Comparison of ENCODE assay signal across 16 cellular contexts in the genomic region with DNA sequence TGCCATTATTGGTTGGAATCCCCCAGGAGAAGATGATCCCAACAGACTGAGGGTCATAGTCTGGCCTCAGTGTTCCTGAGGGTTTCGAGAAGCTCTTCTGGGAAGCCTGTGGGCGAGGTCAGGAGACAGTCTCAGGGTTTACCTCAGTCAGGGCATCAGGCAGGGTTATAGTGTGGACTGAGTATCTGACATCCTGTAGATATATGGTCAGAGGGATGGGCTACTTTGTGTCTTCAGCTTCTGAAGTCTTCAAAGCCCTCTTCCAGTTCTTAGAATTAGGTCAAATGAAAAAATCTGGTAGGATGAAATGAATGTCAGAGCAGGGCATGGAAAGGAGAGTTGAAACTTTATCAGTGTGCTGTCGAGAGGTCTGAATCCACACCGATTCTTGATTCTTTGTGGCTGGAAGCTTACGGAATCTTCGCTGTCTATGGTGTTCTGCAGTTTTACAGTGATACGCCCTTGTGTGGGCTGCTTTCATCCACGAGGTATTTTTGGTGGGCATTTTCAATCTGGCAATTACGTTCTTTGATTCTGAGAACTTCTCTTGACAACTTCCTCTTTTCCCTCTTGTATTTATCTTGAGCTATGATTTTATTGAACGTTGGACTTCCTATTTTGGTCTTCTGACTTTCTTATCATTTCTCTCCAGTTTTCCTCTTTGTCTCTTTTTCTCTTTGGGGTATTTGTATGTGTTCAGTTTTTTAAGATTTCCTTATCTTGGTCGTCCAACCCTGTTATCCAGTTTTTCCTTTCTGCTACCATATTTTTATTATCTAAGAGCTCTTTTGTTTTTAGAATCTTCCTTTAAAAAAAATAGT. TPM values are rescaled to one million over a fixed set of nuclear protein-coding genes. Genes with fewer than 3 reads are reported as not detected.
DNase-seq lines count a peak whose midpoint lies in the region; ATAC-seq, FAIRE-seq and TF ChIP-seq lines count a peak whose summit lies in the region.
"Had no signal": no experiment of that assay in that cellular context is flagged by ENCODE, and none has a peak within 500 bp of the region (broad histone marks: within the 10 kb centered on the region; RNA-seq: fewer than 3 reads in every experiment).

No MANE protein-coding gene starts in this region.

- H4K20me1 ChIP-seq in Loucy (ENCODE audit: insufficient read depth, low read length, poor library complexity, severe bottlenecking): peaks cover 94% of the 10 kb centered on the region

- peaks cover 49% of the 10 kb centered on the region for H3K4me1 Mint-ChIP-seq in activated CD8-positive, alpha-beta T cell treated with anti-CD3 and anti-CD28 coated beads, Interleukin-2, amount 10 ng/mL, durations not matched to agents 7 days and 5 days (ENCODE audit: low read depth)
- H3K4me1 Mint-ChIP-seq in natural killer cell treated with Interleukin-12 subunit alpha and Interleukin-12 subunit beta and Interleukin-15 and Interleukin-18, amount 100 ng/mL, for 72 hours (ENCODE audit: low read depth in 2 of 2): peaks cover 44 to 55% of the 10 kb centered on the region in 2 donors

- H3K9me2 ChIP-seq in Loucy (replicated peaks; ENCODE audit: low read depth, low read length): no peaks in the 10 kb centered on the region

- DNase-seq in GM12891 (ENCODE audit: insufficient read length, low spot score) (no peak), GM20000 (ENCODE audit: low spot score) (no peak), occipital lobe (lab: John Stamatoyannopoulos, UW) (no peak), globus pallidus (ENCODE audit: low spot score) (no peak)
- no peak for DNase-seq in activated CD8-positive, alpha-beta T cell treated with anti-CD3 and anti-CD28 coated beads, Interleukin-2, amount 10 ng/mL, durations not matched to agents 7 days and 5 days
- no peak for DNase-seq in natural killer cell treated with Interleukin-12 subunit alpha and Interleukin-12 subunit beta and Interleukin-15 and Interleukin-18, amount 100 ng/mL, for 72 hours (ENCODE audit: low spot score)
- DNase-seq in stimulated activated CD8-positive, alpha-beta memory T cell treated with anti-CD3 and anti-CD28 coated beads, Interleukin-4, amount 100 ng/mL, for 48 hours: no peak
- DNase-seq: caudate nucleus; EL; GM23248; kidney glomerular epithelial cell; NCI-H510A; stimulated activated CD4-positive, alpha-beta T cell treated with anti-CD3 and anti-CD28 coated beads, Interleukin-4, amount 100 ng/mL, for 1 hour had no signal

- POLR2A ChIA-PET in activated CD8-positive, alpha-beta T cell treated with anti-CD3 and anti-CD28 coated beads, Interleukin-2, amount 10 ng/mL, durations not matched to agents 7 days and 5 days (lab: Charles Lee): interaction anchor here (0.9 to 1.3 kb wide), 2 partner anchors 27 to 31 kb away, joined by 3 to 4 read pairs; a partner anchor contains a TSS

- H3K9me3 Mint-ChIP-seq in activated CD8-positive, alpha-beta T cell treated with anti-CD3 and anti-CD28 coated beads, Interleukin-2, amount 10 ng/mL, durations not matched to agents 7 days and 5 days (ENCODE audit: insufficient read depth): no peaks in the 10 kb centered on the region
- no peaks in the 10 kb centered on the region for H3K9me3 Mint-ChIP-seq in natural killer cell treated with Interleukin-12 subunit alpha and Interleukin-12 subunit beta and Interleukin-15 and Interleukin-18, amount 100 ng/mL, for 72 hours

- FAIRE-seq in GM12891 (lab: Jason Lieb, UNC): peak; percentile 66
- FAIRE-seq: HepG2 had no signal

- peaks cover 25% of the 10 kb centered on the region for H3K36me3 ChIP-seq in Loucy (ENCODE audit: insufficient read depth, low read length)

- peaks cover 98% of the 10 kb centered on the region for H3K79me2 ChIP-seq in Loucy (ENCODE audit: insufficient read depth, low read length)

- no peaks in the 10 kb centered on the region for H3K27me3 Mint-ChIP-seq in activated CD8-positive, alpha-beta T cell treated with anti-CD3 and anti-CD28 coated beads, Interleukin-2, amount 10 ng/mL, durations not matched to agents 7 days and 5 days (ENCODE audit: low read depth)
- no peaks in the 10 kb centered on the region for H3K27me3 Mint-ChIP-seq in natural killer cell treated with Interleukin-12 subunit alpha and Interleukin-12 subunit beta and Interleukin-15 and Interleukin-18, amount 100 ng/mL, for 72 hours

- H3K4me3 ChIP-seq in Loucy (ENCODE audit: low read length, poor library complexity, severe bottlenecking): peak overlapping the region; percentile 12
- H3K4me3 ChIP-seq: GM23248, thoracic aorta had no signal

- no peak overlapping the region for H3K9ac ChIP-seq in Loucy (ENCODE audit: low read depth, low read length, poor library complexity, severe bottlenecking)
- H3K9ac ChIP-seq: GM23248 had no signal

- CTCF ChIA-PET in activated CD8-positive, alpha-beta T cell treated with anti-CD3 and anti-CD28 coated beads, Interleukin-2, amount 10 ng/mL, durations not matched to agents 7 days and 5 days (lab: Charles Lee): interaction anchor here (1.1 to 1.3 kb wide), 2 partner anchors 8 to 17 kb away, joined by 3 to 4 read pairs; no protein-coding TSS in a partner anchor

- H3F3A ChIP-seq in Loucy (ENCODE audit: low read depth): peaks cover 3% of the 10 kb centered on the region; the same call in 1 of the 2 replicates

- peak overlapping the region; percentile 33 for H3K4me2 ChIP-seq in Loucy (ENCODE audit: low read depth, low read length, poor library complexity, severe bottlenecking)

- TF ChIP-seq CTCF in Loucy (conservative IDR thresholded peaks at IDR 0.05; ENCODE audit: low read length) (no peak), GM20000 (IDR thresholded peaks at IDR 0.05; ENCODE audit: extremely low read depth, missing control alignments) (no peak)

- H3K36me3 Mint-ChIP-seq in activated CD8-positive, alpha-beta T cell treated with anti-CD3 and anti-CD28 coated beads, Interleukin-2, amount 10 ng/mL, durations not matched to agents 7 days and 5 days (ENCODE audit: low read depth): peaks cover 34% of the 10 kb centered on the region
- peaks cover 6% of the 10 kb centered on the region for H3K36me3 Mint-ChIP-seq in natural killer cell treated with Interleukin-12 subunit alpha and Interleukin-12 subunit beta and Interleukin-15 and Interleukin-18, amount 100 ng/mL, for 72 hours

- peaks cover 35% of the 10 kb centered on the region for H3K4me1 ChIP-seq in Loucy (ENCODE audit: insufficient read depth, low read length, poor library complexity, severe bottlenecking)

- no peaks in the 10 kb centered on the region for H3K27me3 ChIP-seq in Loucy (ENCODE audit: insufficient read depth, low read length, poor library complexity, severe bottlenecking)

- ATAC-seq in activated CD8-positive, alpha-beta T cell treated with anti-CD3 and anti-CD28 coated beads, Interleukin-2, amount 10 ng/mL, durations not matched to agents 7 days and 5 days: peak; percentile 67
- peak; percentile 59 to 65 for ATAC-seq in natural killer cell treated with Interleukin-12 subunit alpha and Interleukin-12 subunit beta and Interleukin-15 and Interleukin-18, amount 100 ng/mL, for 72 hours
- ATAC-seq: HepG2 had no signal

- H2AFZ ChIP-seq in Loucy (ENCODE audit: low read length): no peak overlapping the region
- H2AFZ ChIP-seq: GM23248 had no signal

- no peaks in the 10 kb centered on the region for H3K9me3 ChIP-seq in Loucy (ENCODE audit: insufficient read depth, low read depth, low read length)
- H3K9me3 ChIP-seq: thoracic aorta had no signal

- TF ChIP-seq POLR2A in GM12891 (IDR thresholded peaks at IDR 0.05; ENCODE audit: low read depth, low read length): no peak

- peak overlapping the region; percentile 66 for H3K4me3 Mint-ChIP-seq in activated CD8-positive, alpha-beta T cell treated with anti-CD3 and anti-CD28 coated beads, Interleukin-2, amount 10 ng/mL, durations not matched to agents 7 days and 5 days
- peak overlapping the region; percentile 34 for H3K4me3 Mint-ChIP-seq in natural killer cell treated with Interleukin-12 subunit alpha and Interleukin-12 subunit beta and Interleukin-15 and Interleukin-18, amount 100 ng/mL, for 72 hours

- peak overlapping the region; percentile 80 for H3K27ac Mint-ChIP-seq in activated CD8-positive, alpha-beta T cell treated with anti-CD3 and anti-CD28 coated beads, Interleukin-2, amount 10 ng/mL, durations not matched to agents 7 days and 5 days
- H3K27ac Mint-ChIP-seq in natural killer cell treated with Interleukin-12 subunit alpha and Interleukin-12 subunit beta and Interleukin-15 and Interleukin-18, amount 100 ng/mL, for 72 hours: peak overlapping the region; percentile 46 to 79

TF ChIP-seq in GM12891, 5 proteins besides CTCF, POLR2A, EP300 and RAD21:
- TF ChIP-seq TAF1 (IDR thresholded peaks at IDR 0.05; ENCODE audit: low read depth, low read length): no peak
- TF ChIP-seq SPI1 (IDR thresholded peaks at IDR 0.05; ENCODE audit: low read depth, low read length): peak; percentile 56

RNA-seq across cellular contexts. Expression of a gene that starts 30.4 kb away (rescaled TPM):
- 28.0 TPM for polyA plus RNA-seq in GM12891 (2012; ENCODE audit: low read depth, missing spikeins)
- 10 to 100 TPM; 85.9 to 87.0 TPM for total RNA-seq in activated CD8-positive, alpha-beta T cell treated with anti-CD3 and anti-CD28 coated beads, Interleukin-2, amount 10 ng/mL, durations not matched to agents 7 days and 5 days
- 10 to 100 TPM; 73.4 to 94.7 TPM for total RNA-seq in natural killer cell treated with Interleukin-12 subunit alpha and Interleukin-12 subunit beta and Interleukin-15 and Interleukin-18, amount 100 ng/mL, for 72 hours
- 144 TPM for total RNA-seq in occipital lobe
